Comparison of ENCODE assay signal across 9 cellular contexts in the genomic region with DNA sequence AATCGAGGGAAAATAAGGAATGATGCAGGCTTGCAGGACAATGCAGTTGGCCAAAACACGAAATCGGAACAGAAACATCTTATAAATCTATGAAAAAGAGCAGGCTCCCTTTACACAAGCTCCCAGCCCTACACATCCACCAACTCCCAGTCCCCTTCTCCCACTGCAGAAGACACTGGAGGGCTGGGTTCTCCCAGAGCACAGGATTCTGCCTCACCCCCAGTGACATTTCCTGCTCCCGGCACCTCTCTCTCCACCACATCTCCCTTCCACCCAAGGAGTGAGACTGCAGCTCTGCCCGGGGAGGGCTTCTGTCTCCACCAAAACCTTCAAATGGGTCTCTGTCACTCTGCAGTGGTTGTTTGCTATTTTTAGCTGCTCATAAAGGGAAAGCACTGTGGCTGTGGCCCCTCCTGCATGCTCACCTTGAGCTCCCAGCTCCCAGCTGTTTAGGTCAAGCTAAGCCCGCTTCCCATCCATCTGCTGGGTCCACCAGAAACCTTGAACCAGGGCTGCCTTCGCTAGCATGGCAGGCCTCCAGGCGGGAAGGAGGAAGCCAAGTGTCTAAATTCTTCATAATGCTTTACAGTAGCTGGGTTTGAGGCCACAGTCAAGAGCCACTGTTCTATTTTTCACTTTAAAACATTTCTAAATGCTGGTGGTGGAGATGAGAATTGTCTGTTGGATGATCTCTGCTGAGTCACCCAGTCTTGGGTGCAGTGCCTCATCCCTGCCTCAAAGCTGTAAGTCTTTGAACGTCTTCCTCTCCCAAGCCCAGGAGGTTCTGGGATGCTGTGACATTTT. TPM values are rescaled to one million over a fixed set of nuclear protein-coding genes. Genes with fewer than 3 reads are reported as not detected.
DNase-seq lines count a peak whose midpoint lies in the region; ATAC-seq, FAIRE-seq and TF ChIP-seq lines count a peak whose summit lies in the region.
"Had no signal": no experiment of that assay in that cellular context is flagged by ENCODE, and none has a peak within 500 bp of the region (broad histone marks: within the 10 kb centered on the region; RNA-seq: fewer than 3 reads in every experiment).

No MANE protein-coding gene starts in this region.

- H2AFZ ChIP-seq in keratinocyte (ENCODE audit: control insufficient read depth, low read length), result no peak overlapping the region

- H4K20me1 ChIP-seq in keratinocyte (ENCODE audit: control insufficient read depth, extremely low read depth, insufficient read depth, low read length), result no peaks in the 10 kb centered on the region

- intact Hi-C loops in CD14-positive monocyte (cut with micrococcal nuclease), result no loop called here

- peak; percentile 88 for DNase-seq in A172 (ENCODE audit: low spot score)
- peak; percentile 58 for DNase-seq in H4 (ENCODE audit: low spot score)
- DNase-seq in WERI-Rb-1, result peak; percentile 61
- DNase-seq in keratinocyte (ENCODE audit: low read depth, low spot score), result no peak
- DNase-seq in CD14-positive monocyte (ENCODE audit: low spot score), result no peak
- no peak for DNase-seq in activated gamma-delta T cell treated with Interleukin-2 at 50 U/mL for 16 hours
- DNase-seq in SKM-1 treated with dmso at 0.1 percent for 144 hours (lab: John Stamatoyannopoulos, UW; ENCODE audit: unreplicated experiment), result no peak

- H3K4me2 ChIP-seq in keratinocyte (ENCODE audit: control insufficient read depth, extremely low read depth, insufficient read depth, low read depth, low read length), result peak overlapping the region; percentile 44

- peak overlapping the region in 1 of 7 donors; percentile 56 for H3K27ac Mint-ChIP-seq in CD14-positive monocyte

- peaks cover 14% of the 10 kb centered on the region for H3K79me2 ChIP-seq in keratinocyte (ENCODE audit: control insufficient read depth, insufficient read depth, low read length)

- H3K4me1 ChIP-seq in keratinocyte (ENCODE audit: control insufficient read depth, extremely low read depth, insufficient read depth, low read length), result peaks cover 41% of the 10 kb centered on the region

- H3K4me1 Mint-ChIP-seq in CD14-positive monocyte, result peaks cover 22% of the 10 kb centered on the region

- FAIRE-seq in keratinocyte (lab: Jason Lieb, UNC), result peak; percentile 86

- H3K27ac ChIP-seq in WERI-Rb-1, result no peak overlapping the region; the same call in 1 of the 2 replicates
- H3K27ac ChIP-seq in keratinocyte (ENCODE audit: control insufficient read depth, insufficient read depth, low read length), result peak overlapping the region; percentile 79

- H3K36me3 ChIP-seq in WERI-Rb-1 (peaks cover 5% of the 10 kb centered on the region), keratinocyte (ENCODE audit: control insufficient read depth in 2 of 2, extremely low read depth in 1 of 2, insufficient read depth in 2 of 2, low read length in 2 of 2) (no peaks in the 10 kb centered on the region)

- TF ChIP-seq CTCF in WERI-Rb-1 (IDR thresholded peaks at IDR 0.05; ENCODE audit: low read depth, low read length) (no peak), keratinocyte (optimal IDR thresholded peaks at IDR 0.05 in 1 of 3, IDR thresholded peaks at IDR 0.05 in 1 of 3, conservative IDR thresholded peaks at IDR 0.05 in 1 of 3; ENCODE audit: extremely low read depth in 1 of 3, insufficient read depth in 2 of 3, low read length in 3 of 3) (no peak), CD14-positive monocyte (IDR thresholded peaks at IDR 0.05) (no peak)

- H3K36me3 Mint-ChIP-seq in CD14-positive monocyte, result peaks cover 0 to 3% of the 10 kb centered on the region in 2 donors

- peaks cover 3% of the 10 kb centered on the region for H3K9me1 ChIP-seq in keratinocyte (ENCODE audit: control insufficient read depth, extremely low read depth, insufficient read depth, low read length)

- H3K9ac ChIP-seq in keratinocyte (ENCODE audit: control insufficient read depth, extremely low read depth, insufficient read depth, low read length), result peak overlapping the region; percentile 51

- dilution Hi-C loops in keratinocyte (cut with MboI; ENCODE audit: extremely low pct_ligation_motif_present, low sequenced_read_pairs), result no loop called here

- H3K9me3 Mint-ChIP-seq in CD14-positive monocyte, result peaks cover 0 to 2% (median 0%) of the 10 kb centered on the region in 7 donors

- H3K9me3 ChIP-seq in WERI-Rb-1 (ENCODE audit: severe bottlenecking), result no peaks in the 10 kb centered on the region
- H3K9me3 ChIP-seq in keratinocyte (ENCODE audit: control insufficient read depth, low read depth, low read length), result no peaks in the 10 kb centered on the region
- H3K9me3 ChIP-seq: body of pancreas had no signal

- no peak overlapping the region for H3K4me3 Mint-ChIP-seq in CD14-positive monocyte

- no peak for ATAC-seq in GM19328 (IDR thresholded peaks at IDR 0.05; ENCODE audit: unreplicated experiment)

- peaks cover 4 to 20% (median 9%) of the 10 kb centered on the region in 3 donors for H3K27me3 Mint-ChIP-seq in CD14-positive monocyte (ENCODE audit: low read depth in 3 of 3)

- no peak overlapping the region for H3K4me3 ChIP-seq in WERI-Rb-1 (ENCODE audit: low read depth, low read length)
- H3K4me3 ChIP-seq in keratinocyte (ENCODE audit: control insufficient read depth in 2 of 3, extremely low read depth in 1 of 3, insufficient read depth in 2 of 3, low read depth in 1 of 3, low read length in 3 of 3), result no peak overlapping the region
- H3K4me3 ChIP-seq: body of pancreas had no signal

- H3K27me3 ChIP-seq in WERI-Rb-1 (ENCODE audit: insufficient read depth, low read depth, severe bottlenecking), result no peaks in the 10 kb centered on the region
- no peaks in the 10 kb centered on the region for H3K27me3 ChIP-seq in keratinocyte (ENCODE audit: control insufficient read depth, extremely low read depth, insufficient read depth, low read length)
- H3K27me3 ChIP-seq: body of pancreas had no signal

RNA-seq across cellular contexts. Expression of a gene that starts 3.3 kb away (rescaled TPM):
- 19.7 and 31.4 TPM in 2 replicates for total RNA-seq in A172 (2014; rRNA removed; shearing (Covaris generic))
- 15.7 and 17.2 TPM in 2 replicates for total RNA-seq in H4 (2014; rRNA removed; shearing (Covaris generic))
- polyA plus RNA-seq in keratinocyte (31.9 to 53.3 TPM (median 39.9 TPM) in 3 replicates), CD14-positive monocyte (1 to 10 TPM; 1.4 to 3.8 TPM)
- 5.3 TPM for polyA plus RNA-seq in keratinocyte (2011; ENCODE audit: low read depth)
- polyA plus RNA-seq in keratinocyte (2011; cell fraction: cytosol; rRNA removed), result 18.9 and 22.5 TPM in 2 replicates
- 63.6 and 69.3 TPM in 2 replicates for polyA plus RNA-seq in keratinocyte (2011; cell fraction: nucleus; rRNA removed)
- 10.2 and 34.7 TPM in 2 replicates for polyA plus RNA-seq in keratinocyte (2012; ENCODE audit: low replicate concordance)
- 82.9 to 226 TPM (median 112 TPM) in 3 replicates for polyA minus RNA-seq in keratinocyte
- 41.6 TPM for polyA minus RNA-seq in keratinocyte (2011; cell fraction: cytosol; rRNA and poly(A)+ RNA removed)
- polyA minus RNA-seq in keratinocyte (2011; cell fraction: nucleus; rRNA and poly(A)+ RNA removed), result 71.8 and 103 TPM in 2 replicates

RNA-seq across cellular contexts. Expression of a gene that starts 53.0 kb away (rescaled TPM):
- total RNA-seq in A172 (2014; rRNA removed; shearing (Covaris generic)), result 13.6 and 15.2 TPM in 2 replicates
- total RNA-seq in H4 (2014; rRNA removed; shearing (Covaris generic)), result 12.8 and 16.0 TPM in 2 replicates
- polyA plus RNA-seq in keratinocyte (9.5 to 12.2 TPM (median 10.3 TPM) in 3 replicates), CD14-positive monocyte (1 to 10 TPM; 4.7 to 7.2 TPM)
- polyA plus RNA-seq in keratinocyte (2011; ENCODE audit: low read depth), result 11.1 TPM
- polyA plus RNA-seq in keratinocyte (2011; cell fraction: cytosol; rRNA removed), result 4.8 and 8.0 TPM in 2 replicates
- 17.5 and 20.6 TPM in 2 replicates for polyA plus RNA-seq in keratinocyte (2011; cell fraction: nucleus; rRNA removed)
- 7.3 and 14.0 TPM in 2 replicates for polyA plus RNA-seq in keratinocyte (2012; ENCODE audit: low replicate concordance)
- polyA minus RNA-seq in keratinocyte, result 15.5 to 28.0 TPM (median 22.1 TPM) in 3 replicates
- polyA minus RNA-seq in keratinocyte (2011; cell fraction: cytosol; rRNA and poly(A)+ RNA removed), result 6.7 TPM
- polyA minus RNA-seq in keratinocyte (2011; cell fraction: nucleus; rRNA and poly(A)+ RNA removed), result 16.7 and 23.7 TPM in 2 replicates

Comparison
In these comparisons a context has a peak if more than half of its experiments do, and no peak if none do; other contexts are left out.
1. DNase-seq: peak in A172 (single experiment), H4 (single experiment) and WERI-Rb-1 (single experiment); none in keratinocyte (single experiment), CD14-positive monocyte (single experiment), activated gamma-delta T cell treated with Interleukin-2 at 50 U/mL for 16 hours (single experiment) and SKM-1 treated with dmso at 0.1 percent for 144 hours (single experiment).